Comparison of ENCODE assay signal across 1 cellular context in genomic region chr14:92734618-92735017, GRCh38.
A peak's percentile ranks its signal among the peaks of the same experiment; 100 is the strongest.
TF ChIP-seq lines count a peak whose summit lies in the region.

No MANE protein-coding gene starts in this region.

TF ChIP-seq in K562, 482 proteins besides CTCF, POLR2A, EP300 and RAD21 (continues in another document):
- TF ChIP-seq ZFP91 (CRISPR knock-in tag; IDR thresholded peaks at IDR 0.05) (no peak), SMAD3 (CRISPR knock-in tag; conservative IDR thresholded peaks at IDR 0.05) (no peak), SRSF7 (optimal IDR thresholded peaks at IDR 0.05; ENCODE audit: low read depth, low read length) (no peak), PHF21A (IDR thresholded peaks at IDR 0.05; ENCODE audit: borderline replicate concordance, low read depth) (no peak), HDAC3 (IDR thresholded peaks at IDR 0.05; ENCODE audit: borderline replicate concordance, partially characterized antibody) (no peak), ZFPM2 (CRISPR knock-in tag; IDR thresholded peaks at IDR 0.05) (no peak), ZNF518B (CRISPR knock-in tag; IDR thresholded peaks at IDR 0.05) (no peak), MECOM (CRISPR knock-in tag; IDR thresholded peaks at IDR 0.05) (no peak), MTF1 (CRISPR knock-in tag; IDR thresholded peaks at IDR 0.05; ENCODE audit: borderline replicate concordance) (no peak), ETS2 (tag; IDR thresholded peaks at IDR 0.05; ENCODE audit: borderline replicate concordance, poor library complexity, severe bottlenecking) (no peak), SMARCB1 (IDR thresholded peaks at IDR 0.05; ENCODE audit: insufficient read length, low read depth) (no peak), FOXA3 (CRISPR knock-in tag; conservative IDR thresholded peaks at IDR 0.05 in 1 of 2, IDR thresholded peaks at IDR 0.05 in 1 of 2) (no peak), ZBTB17 (CRISPR knock-in tag; IDR thresholded peaks at IDR 0.05) (no peak), ARID1B (IDR thresholded peaks at IDR 0.05) (peak; percentile 64), SIX5 (IDR thresholded peaks at IDR 0.05; ENCODE audit: borderline replicate concordance in 1 of 2, insufficient read depth in 1 of 2, low read depth in 1 of 2, low read length in 2 of 2) (no peak), MTA2 (IDR thresholded peaks at IDR 0.05; ENCODE audit: low read depth) (0 out of 2 replicates have a peak, but pooled peaks have one; percentile 22), SMAD2 (IDR thresholded peaks at IDR 0.05; ENCODE audit: low read depth, low read length) (no peak), NR2C1 (IDR thresholded peaks at IDR 0.05) (no peak), NR2C1 (tag; IDR thresholded peaks at IDR 0.05) (no peak), CBFA2T2 (conservative IDR thresholded peaks at IDR 0.05) (0 out of 2 replicates have a peak, but pooled peaks have one; percentile 7), ZNF778 (CRISPR knock-in tag; IDR thresholded peaks at IDR 0.05) (no peak), ZNF347 (CRISPR knock-in tag; IDR thresholded peaks at IDR 0.05; ENCODE audit: low read depth) (no peak), HNRNPH1 (optimal IDR thresholded peaks at IDR 0.05; ENCODE audit: low read depth, low read length) (no peak), MCM7 (IDR thresholded peaks at IDR 0.05) (no peak), ARID4B (CRISPR knock-in tag; IDR thresholded peaks at IDR 0.05) (no peak), SMAD1 (IDR thresholded peaks at IDR 0.05; ENCODE audit: low read depth, low read length, partially characterized antibody) (no peak), PREB (CRISPR knock-in tag; IDR thresholded peaks at IDR 0.05) (no peak), TCF3 (CRISPR knock-in tag; IDR thresholded peaks at IDR 0.05) (peak; percentile 76), CBX3 (IDR thresholded peaks at IDR 0.05; ENCODE audit: borderline replicate concordance in 1 of 2, low read length in 2 of 2) (no peak), ZNF384 (IDR thresholded peaks at IDR 0.05; ENCODE audit: low read depth, low read length) (no peak), DIDO1 (tag; IDR thresholded peaks at IDR 0.05; ENCODE audit: low read depth) (no peak), GABPB1 (CRISPR knock-in tag; IDR thresholded peaks at IDR 0.05) (no peak), CREM (IDR thresholded peaks at IDR 0.05; ENCODE audit: low read depth) (no peak), THRAP3 (IDR thresholded peaks at IDR 0.05; ENCODE audit: borderline replicate concordance) (no peak), CHAMP1 (IDR thresholded peaks at IDR 0.05) (no peak), GTF3C2 (IDR thresholded peaks at IDR 0.05; ENCODE audit: borderline replicate concordance, extremely low read depth, insufficient read length) (no peak), EHMT2 (IDR thresholded peaks at IDR 0.05) (no peak), ZNF184 (CRISPR knock-in tag; IDR thresholded peaks at IDR 0.05) (no peak), SFPQ (IDR thresholded peaks at IDR 0.05; ENCODE audit: low read depth, low read length) (no peak), SIRT6 (IDR thresholded peaks at IDR 0.05; ENCODE audit: low read depth, low read length) (no peak), ZNF311 (CRISPR knock-in tag; IDR thresholded peaks at IDR 0.05) (no peak), ZNF408 (CRISPR knock-in tag; IDR thresholded peaks at IDR 0.05; ENCODE audit: low read depth) (no peak), PRMT5 (CRISPR knock-in tag; IDR thresholded peaks at IDR 0.05) (no peak), TEAD2 (tag; IDR thresholded peaks at IDR 0.05) (no peak), ZNF212 (CRISPR knock-in tag; IDR thresholded peaks at IDR 0.05) (no peak), TRIM25 (IDR thresholded peaks at IDR 0.05; ENCODE audit: borderline replicate concordance) (no peak), ZNF445 (CRISPR knock-in tag; IDR thresholded peaks at IDR 0.05; ENCODE audit: low read depth) (no peak), JUN (IDR thresholded peaks at IDR 0.05; ENCODE audit: borderline replicate concordance, low read depth, low read length) (no peak), JUN (CRISPR knock-in tag; IDR thresholded peaks at IDR 0.05; ENCODE audit: borderline replicate concordance) (no peak), TAL1 (IDR thresholded peaks at IDR 0.05) (peak; percentile 56)
